ENCODE assay signal across 8 cellular contexts in the genomic region with DNA sequence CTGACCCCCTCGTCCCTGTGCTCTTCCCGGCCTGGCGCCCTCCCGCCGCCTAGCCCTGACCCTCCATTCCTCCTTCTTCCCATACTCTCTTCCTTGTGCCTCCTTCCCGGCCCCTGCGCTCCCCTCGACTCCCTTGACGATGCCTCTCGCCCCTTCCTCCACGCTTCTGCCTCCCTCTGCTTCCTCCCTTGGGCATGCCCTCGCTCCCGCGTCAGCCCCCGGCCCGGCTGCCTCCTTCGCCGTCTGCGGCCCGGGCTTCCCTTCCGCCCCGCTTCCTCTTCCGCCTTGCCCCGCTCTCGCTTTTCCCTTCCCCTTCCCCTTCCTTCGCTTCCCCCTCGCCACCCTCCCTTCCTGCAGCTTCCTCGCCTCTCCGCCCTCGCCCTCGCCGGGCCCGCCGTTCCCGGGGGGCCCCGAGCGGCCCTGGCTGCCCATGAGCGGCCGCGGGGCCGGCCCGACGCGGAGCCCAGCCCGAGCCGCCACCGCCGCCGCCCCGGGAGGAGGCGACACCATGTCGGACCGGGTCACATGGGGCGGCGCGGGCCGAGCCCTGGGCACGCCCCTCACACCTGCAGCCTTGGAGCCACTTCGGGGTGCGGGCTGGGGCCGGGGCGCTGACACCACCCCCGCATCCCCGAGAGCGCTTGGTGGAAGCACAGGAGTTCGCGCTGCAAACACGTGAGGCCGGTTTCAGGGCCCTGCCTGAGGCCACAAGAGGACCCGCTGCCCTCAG. TPM values are rescaled to one million over a fixed set of nuclear protein-coding genes. Genes with fewer than 3 reads are reported as not detected.
DNase-seq lines count a peak whose midpoint lies in the region; ATAC-seq and TF ChIP-seq lines count a peak whose summit lies in the region.

A gene with protein sequence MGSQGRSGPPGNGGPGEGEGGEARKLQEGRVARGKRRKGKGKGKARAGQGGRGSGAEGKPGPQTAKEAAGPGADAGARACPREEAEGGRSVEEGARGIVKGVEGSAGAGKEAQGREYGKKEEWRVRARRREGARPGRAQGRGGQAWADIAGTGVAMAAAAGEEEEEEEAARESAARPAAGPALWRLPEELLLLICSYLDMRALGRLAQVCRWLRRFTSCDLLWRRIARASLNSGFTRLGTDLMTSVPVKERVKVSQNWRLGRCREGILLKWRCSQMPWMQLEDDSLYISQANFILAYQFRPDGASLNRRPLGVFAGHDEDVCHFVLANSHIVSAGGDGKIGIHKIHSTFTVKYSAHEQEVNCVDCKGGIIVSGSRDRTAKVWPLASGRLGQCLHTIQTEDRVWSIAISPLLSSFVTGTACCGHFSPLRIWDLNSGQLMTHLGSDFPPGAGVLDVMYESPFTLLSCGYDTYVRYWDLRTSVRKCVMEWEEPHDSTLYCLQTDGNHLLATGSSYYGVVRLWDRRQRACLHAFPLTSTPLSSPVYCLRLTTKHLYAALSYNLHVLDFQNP (minus strand): TSS at position 497 of the 730 bp plus-strand sequence. CDS start 65 bp downstream, at position 432.

- peak within 1 kb of the TSS; percentile 88 for H3K4me3 Mint-ChIP-seq in endodermal cell

- H3K4me3 ChIP-seq in endodermal cell (ENCODE audit: low read length) (peak within 1 kb of the TSS; percentile 87), mesodermal cell (ENCODE audit: extremely low read depth, insufficient read depth, low read length, poor library complexity, severe bottlenecking) (peak within 1 kb of the TSS; percentile 66)

- TF ChIP-seq CTCF in endodermal cell (conservative IDR thresholded peaks at IDR 0.05), result no peak

- DNase-seq in NCI-H2196 (lab: John Stamatoyannopoulos, UW; ENCODE audit: unreplicated experiment) (peak; percentile 18), NCI-H2196 treated with DMSO at 0.1 percent for 48 hours (lab: John Stamatoyannopoulos, UW; ENCODE audit: unreplicated experiment) (no peak), NCI-H510A (lab: John Stamatoyannopoulos, UW) (peak; percentile 18), endodermal cell (peak; percentile 86)
- peak; percentile 30 to 54 (median 51) for DNase-seq in activated CD8-positive, alpha-beta memory T cell treated with anti-CD3 and anti-CD28 coated beads for 48 hours (ENCODE audit: low read depth in 2 of 3, low spot score in 2 of 3)
- DNase-seq in stimulated activated CD8-positive, alpha-beta memory T cell treated with anti-CD3 and anti-CD28 coated beads, Interleukin-15, amount 100 ng/mL, for 4 hours (ENCODE audit: low read depth in 2 of 2), result peak; percentile 57 to 58

- peak; percentile 55 for ATAC-seq in HG02840 (IDR thresholded peaks at IDR 0.05; ENCODE audit: low FRiP score, unreplicated experiment)

- peaks cover 25% of the 10 kb centered on the region for H3K4me1 Mint-ChIP-seq in endodermal cell

- H3K27me3 Mint-ChIP-seq in endodermal cell (ENCODE audit: insufficient read depth), result no peaks in the 10 kb centered on the region

- H3K4me1 ChIP-seq in endodermal cell (ENCODE audit: control insufficient read depth, insufficient read depth, low read length), result peaks cover 20% of the 10 kb centered on the region
- H3K4me1 ChIP-seq in mesodermal cell (ENCODE audit: control insufficient read depth, insufficient read depth, low read length, poor library complexity, severe bottlenecking), result peaks cover 11% of the 10 kb centered on the region

- no peaks in the 10 kb centered on the region for H3K36me3 Mint-ChIP-seq in endodermal cell (ENCODE audit: low read depth)

- H3K27me3 ChIP-seq in endodermal cell (ENCODE audit: control insufficient read depth, insufficient read depth, low read length, poor library complexity, severe bottlenecking), result no peaks in the 10 kb centered on the region

- H3K27ac Mint-ChIP-seq in endodermal cell, result peak within 1 kb of the TSS; percentile 97

- H3K27ac ChIP-seq in endodermal cell (ENCODE audit: low read depth, low read length) (peak within 1 kb of the TSS; percentile 71), mesodermal cell (ENCODE audit: low read depth, low read length, severe bottlenecking) (peak within 1 kb of the TSS; percentile 81)

- H3K36me3 ChIP-seq in endodermal cell (ENCODE audit: control insufficient read depth, insufficient read depth, low read length), result peaks cover 4% of the 10 kb centered on the region
- no peaks in the 10 kb centered on the region for H3K36me3 ChIP-seq in mesodermal cell (ENCODE audit: control insufficient read depth, insufficient read depth, low read length)

- WGBS in endodermal cell (ENCODE audit: insufficient coverage in 1 of 2, insufficient read length in 1 of 2), 2 experiments, result 5 to 8% methylated on average over 42 to 70 of the region's 70 CpGs
- WGBS in mesodermal cell (ENCODE audit: insufficient coverage in 2 of 2), 2 experiments, result 6 to 10% methylated on average over 40 to 49 of the region's 70 CpGs

- no peaks in the 10 kb centered on the region for H3K9me3 Mint-ChIP-seq in endodermal cell

- peak within 1 kb of the TSS; percentile 67 for H3K9ac ChIP-seq in endodermal cell (ENCODE audit: extremely low read depth, low read length, poor library complexity, severe bottlenecking)

- no peaks in the 10 kb centered on the region for H3K9me3 ChIP-seq in endodermal cell (ENCODE audit: control insufficient read depth, low read length)
- no peaks in the 10 kb centered on the region for H3K9me3 ChIP-seq in mesodermal cell (ENCODE audit: control insufficient read depth, low read length)

RNA-seq across cellular contexts. Expression of the gene that starts here (rescaled TPM):
- total RNA-seq in endodermal cell, result 10 to 100 TPM; 63.8 to 70.9 TPM
- polyA plus RNA-seq in endodermal cell (2013, experiment 1 of 2), result 15.5 TPM
- polyA plus RNA-seq in endodermal cell (2013, experiment 2 of 2), result 16.8 TPM
- polyA plus RNA-seq in mesodermal cell (2013, experiment 1 of 2), result 13.0 TPM
- polyA plus RNA-seq in mesodermal cell (2013, experiment 2 of 2), result 12.0 TPM
